ENCODE assay signal across 1 cellular context in the genomic region with DNA sequence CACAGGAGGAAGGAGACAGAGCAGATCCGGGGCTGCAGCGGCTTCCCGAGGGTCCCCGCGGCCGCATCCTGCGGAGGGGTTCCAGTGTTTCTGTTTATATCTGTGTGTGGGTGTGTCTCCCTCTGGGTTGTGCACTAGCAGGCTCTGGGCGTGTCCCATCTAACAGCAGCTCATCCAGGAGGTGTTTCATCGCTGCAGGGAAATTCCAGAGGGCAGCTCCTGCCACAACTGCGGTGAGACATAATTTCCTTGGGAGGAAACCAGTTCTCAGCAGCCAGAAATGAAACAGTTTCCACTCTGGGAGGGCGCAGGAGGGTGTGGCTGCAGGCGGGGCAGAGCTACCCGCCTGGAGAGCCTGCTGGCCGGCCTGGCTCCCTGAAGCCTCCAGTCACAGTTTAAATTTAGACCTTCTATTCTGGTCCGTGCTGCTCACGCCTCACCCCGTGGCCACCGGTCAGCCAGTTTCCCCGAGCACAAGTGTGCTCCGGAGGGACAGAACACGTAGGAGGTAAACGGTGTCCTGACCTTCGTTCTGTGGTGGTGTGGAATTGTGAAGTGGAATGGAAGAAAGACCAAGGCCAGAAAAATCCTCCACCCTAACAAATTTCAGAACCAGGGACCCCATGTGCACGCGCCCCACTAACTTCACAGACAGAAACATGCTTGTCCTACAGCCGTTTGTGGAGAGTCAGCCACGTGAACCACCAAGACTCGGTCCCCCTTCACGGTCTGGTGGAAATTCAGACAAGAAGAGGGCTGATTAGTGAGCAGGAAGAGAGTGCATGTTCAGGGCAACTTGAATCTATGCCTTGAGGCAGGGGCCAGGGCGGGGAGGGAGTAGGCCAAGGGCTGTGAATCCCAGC.
TF ChIP-seq lines count a peak whose summit lies in the region.

No MANE protein-coding gene starts in this region.

TF ChIP-seq in K562, 482 proteins besides CTCF, POLR2A, EP300 and RAD21 (continued from another document):
- TF ChIP-seq, protein P1, sequence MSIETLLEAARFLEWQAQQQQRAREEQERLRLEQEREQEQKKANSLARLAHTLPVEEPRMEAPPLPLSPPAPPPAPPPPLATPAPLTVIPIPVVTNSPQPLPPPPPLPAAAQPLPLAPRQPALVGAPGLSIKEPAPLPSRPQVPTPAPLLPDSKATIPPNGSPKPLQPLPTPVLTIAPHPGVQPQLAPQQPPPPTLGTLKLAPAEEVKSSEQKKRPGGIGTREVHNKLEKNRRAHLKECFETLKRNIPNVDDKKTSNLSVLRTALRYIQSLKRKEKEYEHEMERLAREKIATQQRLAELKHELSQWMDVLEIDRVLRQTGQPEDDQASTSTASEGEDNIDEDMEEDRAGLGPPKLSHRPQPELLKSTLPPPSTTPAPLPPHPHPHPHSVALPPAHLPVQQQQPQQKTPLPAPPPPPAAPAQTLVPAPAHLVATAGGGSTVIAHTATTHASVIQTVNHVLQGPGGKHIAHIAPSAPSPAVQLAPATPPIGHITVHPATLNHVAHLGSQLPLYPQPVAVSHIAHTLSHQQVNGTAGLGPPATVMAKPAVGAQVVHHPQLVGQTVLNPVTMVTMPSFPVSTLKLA (conservative IDR thresholded peaks at IDR 0.05), result peak in 1 of 2 experiments; percentile 31; a peak in 1 of 4 replicates
- TF ChIP-seq, protein P2, sequence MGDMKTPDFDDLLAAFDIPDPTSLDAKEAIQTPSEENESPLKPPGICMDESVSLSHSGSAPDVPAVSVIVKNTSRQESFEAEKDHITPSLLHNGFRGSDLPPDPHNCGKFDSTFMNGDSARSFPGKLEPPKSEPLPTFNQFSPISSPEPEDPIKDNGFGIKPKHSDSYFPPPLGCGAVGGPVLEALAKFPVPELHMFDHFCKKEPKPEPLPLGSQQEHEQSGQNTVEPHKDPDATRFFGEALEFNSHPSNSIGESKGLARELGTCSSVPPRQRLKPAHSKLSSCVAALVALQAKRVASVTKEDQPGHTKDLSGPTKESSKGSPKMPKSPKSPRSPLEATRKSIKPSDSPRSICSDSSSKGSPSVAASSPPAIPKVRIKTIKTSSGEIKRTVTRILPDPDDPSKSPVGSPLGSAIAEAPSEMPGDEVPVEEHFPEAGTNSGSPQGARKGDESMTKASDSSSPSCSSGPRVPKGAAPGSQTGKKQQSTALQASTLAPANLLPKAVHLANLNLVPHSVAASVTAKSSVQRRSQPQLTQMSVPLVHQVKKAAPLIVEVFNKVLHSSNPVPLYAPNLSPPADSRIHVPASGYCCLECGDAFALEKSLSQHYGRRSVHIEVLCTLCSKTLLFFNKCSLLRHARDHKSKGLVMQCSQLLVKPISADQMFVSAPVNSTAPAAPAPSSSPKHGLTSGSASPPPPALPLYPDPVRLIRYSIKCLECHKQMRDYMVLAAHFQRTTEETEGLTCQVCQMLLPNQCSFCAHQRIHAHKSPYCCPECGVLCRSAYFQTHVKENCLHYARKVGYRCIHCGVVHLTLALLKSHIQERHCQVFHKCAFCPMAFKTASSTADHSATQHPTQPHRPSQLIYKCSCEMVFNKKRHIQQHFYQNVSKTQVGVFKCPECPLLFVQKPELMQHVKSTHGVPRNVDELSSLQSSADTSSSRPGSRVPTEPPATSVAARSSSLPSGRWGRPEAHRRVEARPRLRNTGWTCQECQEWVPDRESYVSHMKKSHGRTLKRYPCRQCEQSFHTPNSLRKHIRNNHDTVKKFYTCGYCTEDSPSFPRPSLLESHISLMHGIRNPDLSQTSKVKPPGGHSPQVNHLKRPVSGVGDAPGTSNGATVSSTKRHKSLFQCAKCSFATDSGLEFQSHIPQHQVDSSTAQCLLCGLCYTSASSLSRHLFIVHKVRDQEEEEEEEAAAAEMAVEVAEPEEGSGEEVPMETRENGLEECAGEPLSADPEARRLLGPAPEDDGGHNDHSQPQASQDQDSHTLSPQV (IDR thresholded peaks at IDR 0.05), result 0 out of 2 replicates have a peak, but pooled peaks have one; percentile 27
- TF ChIP-seq FOXK2 (conservative IDR thresholded peaks at IDR 0.05 in 1 of 2, IDR thresholded peaks at IDR 0.05 in 1 of 2; ENCODE audit: low read depth in 2 of 2), result peak in 1 of 2 experiments; percentile 40; a peak in 1 of 4 replicates
- TF ChIP-seq, protein P3, sequence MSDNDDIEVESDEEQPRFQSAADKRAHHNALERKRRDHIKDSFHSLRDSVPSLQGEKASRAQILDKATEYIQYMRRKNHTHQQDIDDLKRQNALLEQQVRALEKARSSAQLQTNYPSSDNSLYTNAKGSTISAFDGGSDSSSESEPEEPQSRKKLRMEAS (CRISPR knock-in tag; IDR thresholded peaks at IDR 0.05), result peak; percentile 46; the same call in 1 of the 2 replicates
- TF ChIP-seq, protein P4, sequence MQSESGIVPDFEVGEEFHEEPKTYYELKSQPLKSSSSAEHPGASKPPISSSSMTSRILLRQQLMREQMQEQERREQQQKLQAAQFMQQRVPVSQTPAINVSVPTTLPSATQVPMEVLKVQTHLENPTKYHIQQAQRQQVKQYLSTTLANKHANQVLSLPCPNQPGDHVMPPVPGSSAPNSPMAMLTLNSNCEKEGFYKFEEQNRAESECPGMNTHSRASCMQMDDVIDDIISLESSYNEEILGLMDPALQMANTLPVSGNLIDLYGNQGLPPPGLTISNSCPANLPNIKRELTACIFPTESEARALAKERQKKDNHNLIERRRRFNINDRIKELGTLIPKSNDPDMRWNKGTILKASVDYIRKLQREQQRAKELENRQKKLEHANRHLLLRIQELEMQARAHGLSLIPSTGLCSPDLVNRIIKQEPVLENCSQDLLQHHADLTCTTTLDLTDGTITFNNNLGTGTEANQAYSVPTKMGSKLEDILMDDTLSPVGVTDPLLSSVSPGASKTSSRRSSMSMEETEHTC (IDR thresholded peaks at IDR 0.05), result no peak
- TF ChIP-seq, protein P5, sequence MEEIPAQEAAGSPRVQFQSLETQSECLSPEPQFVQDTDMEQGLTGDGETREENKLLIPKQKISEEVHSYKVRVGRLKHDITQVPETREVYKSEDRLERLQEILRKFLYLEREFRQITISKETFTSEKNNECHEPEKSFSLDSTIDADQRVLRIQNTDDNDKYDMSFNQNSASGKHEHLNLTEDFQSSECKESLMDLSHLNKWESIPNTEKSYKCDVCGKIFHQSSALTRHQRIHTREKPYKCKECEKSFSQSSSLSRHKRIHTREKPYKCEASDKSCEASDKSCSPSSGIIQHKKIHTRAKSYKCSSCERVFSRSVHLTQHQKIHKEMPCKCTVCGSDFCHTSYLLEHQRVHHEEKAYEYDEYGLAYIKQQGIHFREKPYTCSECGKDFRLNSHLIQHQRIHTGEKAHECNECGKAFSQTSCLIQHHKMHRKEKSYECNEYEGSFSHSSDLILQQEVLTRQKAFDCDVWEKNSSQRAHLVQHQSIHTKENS (CRISPR knock-in tag; IDR thresholded peaks at IDR 0.05), result no peak
- no peak for TF ChIP-seq RBM34 (IDR thresholded peaks at IDR 0.05; ENCODE audit: borderline replicate concordance, insufficient read depth, low read length)
- TF ChIP-seq SMARCA4 (IDR thresholded peaks at IDR 0.05), result 0 out of 2 replicates have a peak, but pooled peaks have one; percentile 13
- TF ChIP-seq FOSL1 (tag; conservative IDR thresholded peaks at IDR 0.05), result peak; percentile 68
- TF ChIP-seq KAT8 (IDR thresholded peaks at IDR 0.05; ENCODE audit: low read depth), result no peak
- peak; percentile 85 for TF ChIP-seq MEF2D (tag; conservative IDR thresholded peaks at IDR 0.05; ENCODE audit: low read depth)
- TF ChIP-seq CCNT2 (IDR thresholded peaks at IDR 0.05; ENCODE audit: borderline replicate concordance, extremely low read depth, insufficient read length, low read depth, low read length), result peak; percentile 17
- TF ChIP-seq MTA3 (IDR thresholded peaks at IDR 0.05; ENCODE audit: borderline replicate concordance), result peak; percentile 32; the same call in 1 of the 2 replicates
- TF ChIP-seq NRF1 (conservative IDR thresholded peaks at IDR 0.05 in 1 of 2, IDR thresholded peaks at IDR 0.05 in 1 of 2), result peak; percentile 21 to 33; a peak in 1 of 4 replicates
- 0 out of 2 replicates have a peak, but pooled peaks have one; percentile 25 for TF ChIP-seq SMAD4 (CRISPR knock-in tag; conservative IDR thresholded peaks at IDR 0.05)
- TF ChIP-seq, protein P6, sequence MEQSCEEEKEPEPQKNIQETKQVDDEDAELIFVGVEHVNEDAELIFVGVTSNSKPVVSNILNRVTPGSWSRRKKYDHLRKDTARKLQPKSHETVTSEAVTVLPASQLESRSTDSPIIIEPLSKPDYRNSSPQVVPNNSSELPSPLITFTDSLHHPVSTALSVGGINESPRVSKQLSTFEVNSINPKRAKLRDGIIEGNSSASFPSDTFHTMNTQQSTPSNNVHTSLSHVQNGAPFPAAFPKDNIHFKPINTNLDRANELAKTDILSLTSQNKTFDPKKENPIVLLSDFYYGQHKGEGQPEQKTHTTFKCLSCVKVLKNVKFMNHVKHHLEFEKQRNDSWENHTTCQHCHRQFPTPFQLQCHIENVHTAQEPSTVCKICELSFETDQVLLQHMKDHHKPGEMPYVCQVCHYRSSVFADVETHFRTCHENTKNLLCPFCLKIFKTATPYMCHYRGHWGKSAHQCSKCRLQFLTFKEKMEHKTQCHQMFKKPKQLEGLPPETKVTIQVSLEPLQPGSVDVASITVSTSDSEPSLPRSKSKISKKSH (CRISPR knock-in tag; IDR thresholded peaks at IDR 0.05), result no peak
- no peak for TF ChIP-seq ZNF57 (CRISPR knock-in tag; IDR thresholded peaks at IDR 0.05)
- peak; percentile 68 for TF ChIP-seq L3MBTL2 (IDR thresholded peaks at IDR 0.05)
- TF ChIP-seq RBFOX2 (IDR thresholded peaks at IDR 0.05; ENCODE audit: low read depth, low read length), result 0 out of 2 replicates have a peak, but pooled peaks have one; percentile 26
- peak; percentile 72 for TF ChIP-seq ZFX (CRISPR knock-in tag; IDR thresholded peaks at IDR 0.05)
- TF ChIP-seq PTTG1 (tag; IDR thresholded peaks at IDR 0.05; ENCODE audit: low read depth), result no peak
- 0 out of 4 replicates have a peak, but pooled peaks of 1 of the 2 experiments have one; percentile 45 for TF ChIP-seq TEAD1 (CRISPR knock-in tag; IDR thresholded peaks at IDR 0.05)
